Comparison of ENCODE assay signal across 34 cellular contexts in genomic region chr7:50658696-50659095, GRCh38.
DNase-seq lines count a peak whose midpoint lies in the region; ATAC-seq and TF ChIP-seq lines count a peak whose summit lies in the region.
"Had no signal": no experiment of that assay in that cellular context is flagged by ENCODE, and none has a peak within 500 bp of the region (broad histone marks: within the 10 kb centered on the region; RNA-seq: fewer than 3 reads in every experiment).

No MANE protein-coding gene starts in this region.

- DNase-seq in left ventricle myocardium inferior, result no peak
- DNase-seq in left ventricle myocardium superior, result no peak
- DNase-seq in endodermal cell, result peak; percentile 7
- DNase-seq in neural crest cell (ENCODE audit: low read depth, low spot score), result no peak
- peak; percentile 52 to 64 for DNase-seq in uterus
- no peak for DNase-seq in SIG-M5 treated with dmso at 0.1 percent for 504 hours (lab: John Stamatoyannopoulos, UW; ENCODE audit: unreplicated experiment)
- DNase-seq in H7, result no peak
- DNase-seq: ACHN; activated CD4-positive, alpha-beta T cell treated with anti-CD3 and anti-CD28 coated beads, Interleukin-2, amount 50 U/mL, for 48 hours; amygdala; DMS153; effector CD4-positive, alpha-beta T cell; glutamatergic neuron; Kasumi-1; kidney; NCI-H1417 treated with DMSO at 0.1 percent for 48 hours; NCI-H2081; NCI-H2227 treated with DMSO at 0.1 percent for 48 hours; NCI-H526 treated with DMSO at 0.1 percent for 48 hours; PC-3; SK-N-SH; stimulated activated CD4-positive, alpha-beta T cell treated with anti-CD3 and anti-CD28 coated beads, Interleukin-1b, Interleukin-23, amount 100 ng/mL, for 48 hours; stimulated activated naive CD8-positive, alpha-beta T cell treated with anti-CD3 and anti-CD28 coated beads, Interleukin-15, Interleukin-2, amounts not matched to agents 100 U/mL and 50 U/mL, for 24 hours had no signal

- H3K4me3 ChIP-seq in left ventricle myocardium inferior, result no peak overlapping the region
- no peak overlapping the region for H3K4me3 ChIP-seq in endodermal cell (ENCODE audit: low read length)
- no peak overlapping the region for H3K4me3 ChIP-seq in uterus
- no peak overlapping the region for H3K4me3 ChIP-seq in H7 (ENCODE audit: insufficient read depth, low read depth, low read length)
- H3K4me3 ChIP-seq: GM12878, smooth muscle cell had no signal

- peak overlapping the region; percentile 62 for H3K27ac Mint-ChIP-seq in endodermal cell
- peak overlapping the region; percentile 72 for H3K27ac Mint-ChIP-seq in neural crest cell (ENCODE audit: unreplicated experiment)
- H3K27ac Mint-ChIP-seq: activated naive CD4-positive, alpha-beta T cell treated with anti-CD3 and anti-CD28 coated beads, Interleukin-2, amount 50 U/mL, for 72 hours; activated T-helper 2 cell treated with anti-CD3 and anti-CD28 coated beads, Interferon-gamma antibody, Interleukin-2, Interleukin-4, amounts not matched to agents 10 μg/mL and 5 μg/mL and 100 μg/mL, durations not matched to agents 14 hours and 24 hours and 36 hours; B cell; nephron; T-helper 1 cell treated with Interleukin-12 subunit alpha and Interleukin-12 subunit beta and Interleukin-4 antibody, amounts not matched to agents 30 μg/mL and 1 μg/mL, for 36 hours had no signal

- intact Hi-C loops in left ventricle myocardium inferior (cut with micrococcal nuclease), result no loop called here
- intact Hi-C loops in left ventricle myocardium superior (cut with micrococcal nuclease), result no loop called here
- intact Hi-C loops in uterus (cut with DNase I; ENCODE audit: low total_unique reads), result loop anchor here (10.0 kb wide), 1 partner anchor 154 kb away; no protein-coding TSS in a partner anchor

- H3K27me3 ChIP-seq in left ventricle myocardium inferior (ENCODE audit: low read depth) (no peaks in the 10 kb centered on the region), endodermal cell (ENCODE audit: control insufficient read depth, insufficient read depth, low read length, poor library complexity, severe bottlenecking) (no peaks in the 10 kb centered on the region), uterus (no peaks in the 10 kb centered on the region), H7 (ENCODE audit: control insufficient read depth, insufficient read depth, low read length) (no peaks in the 10 kb centered on the region)

- H3K4me1 Mint-ChIP-seq in endodermal cell (no peaks in the 10 kb centered on the region), neural crest cell (peaks cover 32% of the 10 kb centered on the region)

- H3K27ac ChIP-seq in left ventricle myocardium inferior (replicated peaks) (peak overlapping the region; percentile 90), endodermal cell (ENCODE audit: low read depth, low read length) (no peak overlapping the region), uterus (peak overlapping the region; percentile 87 to 95)
- H3K27ac ChIP-seq: epithelial cell of prostate had no signal

- WGBS in endodermal cell (ENCODE audit: insufficient coverage in 1 of 2, insufficient read length in 1 of 2), 2 experiments, result 95 to 96% methylated on average over 11 of the region's 11 CpGs

- no peak overlapping the region for H3K9ac ChIP-seq in endodermal cell (ENCODE audit: extremely low read depth, low read length, poor library complexity, severe bottlenecking)
- H3K9ac ChIP-seq: SK-N-SH had no signal

- ATAC-seq in left ventricle myocardium superior, result no peak
- no peak for ATAC-seq in GM21390 (IDR thresholded peaks at IDR 0.05; ENCODE audit: unreplicated experiment)
- ATAC-seq: activated naive CD4-positive, alpha-beta T cell treated with anti-CD3 and anti-CD28 coated beads, Interleukin-2, amount 50 U/mL, for 72 hours; GM12878; PC-3; stimulated activated naive CD8-positive, alpha-beta T cell treated with anti-CD3 and anti-CD28 coated beads, Interleukin-15, Interleukin-2, amounts not matched to agents 100 U/mL and 50 U/mL, for 24 hours had no signal

- H3K36me3 Mint-ChIP-seq in endodermal cell (ENCODE audit: low read depth), result peaks cover 53% of the 10 kb centered on the region
- peaks cover 3% of the 10 kb centered on the region for H3K36me3 Mint-ChIP-seq in neural crest cell (ENCODE audit: low read depth)
- H3K36me3 Mint-ChIP-seq: activated naive CD4-positive, alpha-beta T cell treated with anti-CD3 and anti-CD28 coated beads, Interleukin-2, amount 50 U/mL, for 72 hours; memory B cell had no signal

- H3K9me3 Mint-ChIP-seq in endodermal cell (no peaks in the 10 kb centered on the region), neural crest cell (no peaks in the 10 kb centered on the region)
- H3K9me3 Mint-ChIP-seq: activated naive CD4-positive, alpha-beta T cell treated with anti-CD3 and anti-CD28 coated beads, Interleukin-2, amount 50 U/mL, for 72 hours; activated T-helper 2 cell treated with anti-CD3 and anti-CD28 coated beads, Interferon-gamma antibody, Interleukin-2, Interleukin-4, amounts not matched to agents 10 μg/mL and 5 μg/mL and 100 μg/mL, durations not matched to agents 14 hours and 24 hours and 36 hours; memory B cell; nephron; T-helper 1 cell treated with Interleukin-12 subunit alpha and Interleukin-12 subunit beta and Interleukin-4 antibody, amounts not matched to agents 30 μg/mL and 1 μg/mL, for 36 hours had no signal

- no peak overlapping the region for H3K4me3 Mint-ChIP-seq in endodermal cell
- H3K4me3 Mint-ChIP-seq in neural crest cell, result no peak overlapping the region
- H3K4me3 Mint-ChIP-seq: memory B cell; nephron; T-helper 1 cell treated with Interleukin-12 subunit alpha and Interleukin-12 subunit beta and Interleukin-4 antibody, amounts not matched to agents 30 μg/mL and 1 μg/mL, for 36 hours had no signal

- no peak for TF ChIP-seq CTCF in left ventricle myocardium inferior (IDR thresholded peaks at IDR 0.05; ENCODE audit: borderline replicate concordance)
- TF ChIP-seq CTCF in endodermal cell (conservative IDR thresholded peaks at IDR 0.05), result no peak
- TF ChIP-seq CTCF in neural crest cell (conservative IDR thresholded peaks at IDR 0.05), result no peak
- TF ChIP-seq CTCF in uterus (IDR thresholded peaks at IDR 0.05), result no peak

- H3K4me1 ChIP-seq in left ventricle myocardium inferior (peaks cover 100% of the 10 kb centered on the region), endodermal cell (ENCODE audit: control insufficient read depth, insufficient read depth, low read length) (no peaks in the 10 kb centered on the region), uterus (peaks cover 18 to 26% of the 10 kb centered on the region in 2 donors)

- H3K9me3 ChIP-seq in left ventricle myocardium inferior (replicated peaks) (no peaks in the 10 kb centered on the region), endodermal cell (ENCODE audit: control insufficient read depth, low read length) (no peaks in the 10 kb centered on the region), uterus (no peaks in the 10 kb centered on the region)
- H3K9me3 ChIP-seq: SK-N-SH, thoracic aorta had no signal

- no peak for TF ChIP-seq POLR2A in uterus (IDR thresholded peaks at IDR 0.05)

- no peaks in the 10 kb centered on the region for H3K36me3 ChIP-seq in left ventricle myocardium inferior
- peaks cover 83% of the 10 kb centered on the region for H3K36me3 ChIP-seq in endodermal cell (ENCODE audit: control insufficient read depth, insufficient read depth, low read length)
- H3K36me3 ChIP-seq in uterus, result no peaks in the 10 kb centered on the region
- H3K36me3 ChIP-seq in H7 (replicated peaks; ENCODE audit: control insufficient read depth, insufficient read depth, low read length), result peaks cover 1% of the 10 kb centered on the region
- H3K36me3 ChIP-seq: thoracic aorta had no signal

- H3K27me3 Mint-ChIP-seq in endodermal cell (ENCODE audit: insufficient read depth) (no peaks in the 10 kb centered on the region), neural crest cell (ENCODE audit: low read depth) (no peaks in the 10 kb centered on the region)
- H3K27me3 Mint-ChIP-seq: memory B cell had no signal

Comparison
In these comparisons a context has a peak if more than half of its experiments do, and no peak if none do; other contexts are left out.
1. DNase-seq: peak in endodermal cell (single experiment) and uterus (2 of 2); none in left ventricle myocardium inferior (single experiment), left ventricle myocardium superior (single experiment), neural crest cell (single experiment), SIG-M5 treated with dmso at 0.1 percent for 504 hours (single experiment) and H7 (single experiment).